In genomic region chr4:134046221-134046620, GRCh38 we compare ENCODE assay signal across 6 cellular contexts.
A peak's percentile ranks its signal among the peaks of the same experiment; 100 is the strongest.
DNase-seq lines count a peak whose midpoint lies in the region; TF ChIP-seq lines count a peak whose summit lies in the region.
"Not testable (repeated sequence)": the region's sequence is repeated elsewhere in the genome, so short reads cannot be mapped to it uniquely, and the experiment has no call there.

No MANE protein-coding gene starts in this region.

- not testable (repeated sequence) for H3K9me3 ChIP-seq in trophoblast cell (ENCODE audit: insufficient read depth, low read depth, low read length)

- not testable (repeated sequence) for H3K23ac ChIP-seq in mesendoderm (ENCODE audit: low read length); trophoblast cell (ENCODE audit: low read length)

- not testable (repeated sequence) for H3K27ac ChIP-seq in mesendoderm (ENCODE audit: low read depth, low read length); trophoblast cell (ENCODE audit: low read depth, low read length)

- H2BK5ac ChIP-seq in mesendoderm (ENCODE audit: low read length); trophoblast cell (ENCODE audit: low read depth, low read length, poor library complexity): not testable (repeated sequence)

- not testable (repeated sequence) for H3K4me1 ChIP-seq in mesendoderm (ENCODE audit: control insufficient read depth, low read depth, low read length); trophoblast cell (ENCODE audit: control insufficient read depth in 1 of 2, insufficient read depth in 2 of 2, low read length in 2 of 2)

- not testable (repeated sequence) for H3K18ac ChIP-seq in mesendoderm (ENCODE audit: low read length); trophoblast cell (ENCODE audit: low read length)

- H4K12ac ChIP-seq in trophoblast cell (ENCODE audit: low read depth, low read length) = not testable (repeated sequence)

- H2BK120ac ChIP-seq in mesendoderm (ENCODE audit: low read depth, low read length); trophoblast cell (ENCODE audit: insufficient read depth, low read length, poor library complexity): not testable (repeated sequence)

- H3K9me3 Mint-ChIP-seq in mesothelial cell of epicardium = not testable (repeated sequence)

- H2AK5ac ChIP-seq in mesendoderm (ENCODE audit: low read length); trophoblast cell (ENCODE audit: low read length): not testable (repeated sequence)

- no CpG with 5 or more reads among the region's 6 CpGs for WGBS in mesendoderm (ENCODE audit: extremely low coverage, insufficient coverage, low lambda C conversion rate)
- no CpG with 5 or more reads among the region's 6 CpGs for WGBS in trophoblast cell (ENCODE audit: extremely low coverage, insufficient coverage, insufficient read length)

- H3K4ac ChIP-seq in mesendoderm (ENCODE audit: low read depth, low read length); trophoblast cell (ENCODE audit: low read depth, low read length): not testable (repeated sequence)

- H3K14ac ChIP-seq in trophoblast cell (ENCODE audit: low read length) = not testable (repeated sequence)

- not testable (repeated sequence) for H3K56ac ChIP-seq in mesendoderm (ENCODE audit: low read length)

- H4K5ac ChIP-seq in mesendoderm (ENCODE audit: low read length) = not testable (repeated sequence)

- H3K27me3 ChIP-seq in mesendoderm (ENCODE audit: insufficient read depth, low read length, poor library complexity); trophoblast cell (ENCODE audit: insufficient read depth, low read length): not testable (repeated sequence)

- H3K36me3 Mint-ChIP-seq in mesothelial cell of epicardium = not testable (repeated sequence)

- H3K27ac Mint-ChIP-seq in mesothelial cell of epicardium = peak overlapping the region; percentile 23

- not testable (repeated sequence) for H3K4me3 Mint-ChIP-seq in mesothelial cell of epicardium

- H2BK15ac ChIP-seq in mesendoderm (replicated peaks; ENCODE audit: low read depth) = not testable (repeated sequence)

- H2AFZ ChIP-seq in trophoblast cell (ENCODE audit: insufficient read depth, low read length, poor library complexity) = not testable (repeated sequence)

- not testable (repeated sequence) for H4K8ac ChIP-seq in mesendoderm (ENCODE audit: low read depth, low read length); trophoblast cell (ENCODE audit: low read depth, low read length)

- H3K36me3 ChIP-seq in mesendoderm (ENCODE audit: control insufficient read depth, insufficient read depth, low read length); trophoblast cell (ENCODE audit: control insufficient read depth in 1 of 2, insufficient read depth in 2 of 2, low read length in 2 of 2): not testable (repeated sequence)

- H3K4me3 ChIP-seq in mesendoderm (ENCODE audit: low read length); trophoblast cell (ENCODE audit: low read depth, low read length): not testable (repeated sequence)

- not testable (repeated sequence) for H2BK12ac ChIP-seq in trophoblast cell (ENCODE audit: low read length)

- not testable (repeated sequence) for H3K27me3 Mint-ChIP-seq in mesothelial cell of epicardium (ENCODE audit: low read depth)

- not testable (repeated sequence) for H3K79me1 ChIP-seq in mesendoderm (ENCODE audit: low read length); trophoblast cell (ENCODE audit: low read length)

- H3K79me2 ChIP-seq in mesendoderm (ENCODE audit: control insufficient read depth, insufficient read depth, low read length); trophoblast cell (ENCODE audit: control insufficient read depth, insufficient read depth, low read length, poor library complexity): not testable (repeated sequence)

- not testable (repeated sequence) for H3K9ac ChIP-seq in mesendoderm (ENCODE audit: low read length); trophoblast cell (ENCODE audit: low read length)

- peaks cover 15% of the 10 kb centered on the region for H3K4me1 Mint-ChIP-seq in mesothelial cell of epicardium

- not testable (repeated sequence) for TF ChIP-seq CTCF in mesothelial cell of epicardium (IDR thresholded peaks at IDR 0.05; ENCODE audit: unreplicated experiment)

- H3K4me2 ChIP-seq in mesendoderm (ENCODE audit: low read length); trophoblast cell (ENCODE audit: low read length): not testable (repeated sequence)

- not testable (repeated sequence) for H4K91ac ChIP-seq in trophoblast cell (ENCODE audit: low read depth, low read length)

- peak; percentile 37 for DNase-seq in ELF-1 (ENCODE audit: low read depth, low spot score)
- DNase-seq in OCI-M2 (lab: John Stamatoyannopoulos, UW; ENCODE audit: unreplicated experiment) = peak; percentile 25
- peak; percentile 1 for DNase-seq in amniotic epithelial cell (ENCODE audit: low read depth)
- DNase-seq in mesendoderm = peak; percentile 18
- DNase-seq in mesothelial cell of epicardium (ENCODE audit: low spot score in 2 of 2, unreplicated experiment in 2 of 2) = not testable (repeated sequence)
- DNase-seq in trophoblast cell = peak; percentile 82 to 83
